8 cellular contexts compared by ENCODE assay signal in the genomic region with DNA sequence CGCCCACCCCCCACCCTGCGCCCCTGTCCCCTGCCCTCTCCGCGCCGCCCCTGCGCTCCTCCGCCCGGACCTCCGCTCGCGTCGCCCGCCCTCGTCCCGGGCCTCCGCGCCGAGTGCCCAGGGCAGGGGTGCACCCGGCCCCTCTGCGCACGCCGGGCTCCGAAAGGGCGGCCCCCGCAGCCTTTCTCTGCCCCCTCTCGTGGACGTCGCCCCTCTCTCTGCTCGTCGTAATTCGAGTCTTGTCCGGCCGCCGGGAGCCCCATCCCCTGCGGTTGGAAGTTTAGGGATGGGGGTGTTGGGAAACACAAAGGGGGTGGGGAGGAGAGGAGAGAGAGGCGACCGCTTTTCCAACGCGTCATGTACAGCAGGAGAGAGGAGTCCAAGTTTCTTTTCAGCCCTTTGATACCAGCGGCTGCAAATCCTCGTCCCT. TPM values are rescaled to one million over a fixed set of nuclear protein-coding genes. Genes with fewer than 3 reads are reported as not detected.
DNase-seq lines count a peak whose midpoint lies in the region; ATAC-seq and TF ChIP-seq lines count a peak whose summit lies in the region.

No MANE protein-coding gene starts in this region.

- peaks cover 11% of the 10 kb centered on the region for H3K4me1 ChIP-seq in mucosa of stomach (ENCODE audit: control insufficient read depth, insufficient read depth, low read length)

- no peaks in the 10 kb centered on the region for H3K27me3 Mint-ChIP-seq in T-helper 17 cell

- no peaks in the 10 kb centered on the region for H3K36me3 ChIP-seq in mucosa of stomach (ENCODE audit: control insufficient read depth, insufficient read depth, low read length)

- H3K4me3 ChIP-seq in AG09309 (ENCODE audit: control insufficient read depth, low read depth, low read length) (peak overlapping the region; percentile 73), mucosa of stomach (ENCODE audit: low read length) (peak overlapping the region; percentile 52)

- H3K27ac Mint-ChIP-seq in T-helper 17 cell: peak overlapping the region; percentile 39

- ATAC-seq in GM18505 (IDR thresholded peaks at IDR 0.05; ENCODE audit: unreplicated experiment): peak; percentile 22
- peak; percentile 14 for ATAC-seq in HG03108 (IDR thresholded peaks at IDR 0.05; ENCODE audit: unreplicated experiment)
- peak; percentile 5 for ATAC-seq in T-helper 17 cell
- no peak for ATAC-seq in GM18520 (IDR thresholded peaks at IDR 0.05; ENCODE audit: unreplicated experiment)

- H3K4me3 Mint-ChIP-seq in T-helper 17 cell: peak overlapping the region; percentile 91

- peak overlapping the region; percentile 75 for H3K9ac ChIP-seq in mucosa of stomach (ENCODE audit: low read length)

- no peaks in the 10 kb centered on the region for H3K36me3 Mint-ChIP-seq in T-helper 17 cell (ENCODE audit: low read depth)

- H3K4me1 Mint-ChIP-seq in T-helper 17 cell: peaks cover 25% of the 10 kb centered on the region

- no peak for TF ChIP-seq CTCF in AG09309 (IDR thresholded peaks at IDR 0.05; ENCODE audit: control insufficient read depth, insufficient read depth, low read depth, low read length, missing control alignments)

- DNase-seq in AG09309 (ENCODE audit: low read depth): no peak
- no peak for DNase-seq in T-helper 17 cell
- DNase-seq in epithelial cell of prostate (ENCODE audit: low read depth, low spot score): no peak
- DNase-seq in ureter (ENCODE audit: low spot score): peak; percentile 61

- no peak for TF ChIP-seq POLR2A in GM18505 (IDR thresholded peaks at IDR 0.05; ENCODE audit: borderline replicate concordance, extremely low read depth, insufficient read depth, insufficient read length)

- no peaks in the 10 kb centered on the region for H3K27me3 ChIP-seq in mucosa of stomach (ENCODE audit: control insufficient read depth, insufficient read depth, low read length)

- H3K9me3 ChIP-seq in T-helper 17 cell (ENCODE audit: control insufficient read depth, low read length, poor library complexity, severe bottlenecking): no peaks in the 10 kb centered on the region
- H3K9me3 ChIP-seq in mucosa of stomach (ENCODE audit: control insufficient read depth, low read length): no peaks in the 10 kb centered on the region

- peak overlapping the region; percentile 79 for H3K27ac ChIP-seq in epithelial cell of prostate

RNA-seq across cellular contexts. Expression of a gene that starts 0.4 kb away (rescaled TPM):
- 10 to 100 TPM; 16.6 to 19.8 TPM for total RNA-seq in T-helper 17 cell
- total RNA-seq in ureter: 67.9 TPM
